In genomic region chr6:131042664-131043063, GRCh38 we compare ENCODE assay signal across 25 cellular contexts. TPM values are rescaled to one million over a fixed set of nuclear protein-coding genes. Genes with fewer than 3 reads are reported as not detected.
DNase-seq lines count a peak whose midpoint lies in the region; ATAC-seq and TF ChIP-seq lines count a peak whose summit lies in the region.
"Had no signal": no experiment of that assay in that cellular context is flagged by ENCODE, and none has a peak within 500 bp of the region (broad histone marks: within the 10 kb centered on the region; RNA-seq: fewer than 3 reads in every experiment).

No MANE protein-coding gene starts in this region.

- in situ Hi-C loops in GM23248 (cut with MboI) (no loop called here), GM13977 (cut with MboI; ENCODE audit: low pct_unique_long_range_greater_than_20kb, low sequenced_read_pairs, unreplicated experiment) (no loop called here)

- H2AFZ ChIP-seq in GM23248 = peak overlapping the region; percentile 15; the same call in 1 of the 2 replicates
- no peak overlapping the region for H2AFZ ChIP-seq in smooth muscle cell (ENCODE audit: low read depth)

- DNase-seq in GM23248 (peak; percentile 48), dorsolateral prefrontal cortex (no peak), left ventricle myocardium superior (peak; percentile 36), smooth muscle cell (lab: John Stamatoyannopoulos, UW; ENCODE audit: unreplicated experiment) (no peak), DMS114 treated with DMSO at 0.1 percent for 48 hours (lab: John Stamatoyannopoulos, UW; ENCODE audit: unreplicated experiment) (no peak), GM13977 (ENCODE audit: low spot score) (no peak), NCI-H82 treated with DMSO at 0.1 percent for 48 hours (lab: John Stamatoyannopoulos, UW; ENCODE audit: unreplicated experiment) (no peak)
- DNase-seq: activated CD4-positive, alpha-beta T cell treated with anti-CD3 and anti-CD28 coated beads for 48 hours; activated CD8-positive, alpha-beta memory T cell treated with anti-CD3 and anti-CD28 coated beads for 24 hours; activated effector memory CD4-positive, alpha-beta T cell treated with Interleukin-2 at 50 U/mL for 16 hours; Calu3; cerebellar nuclear complex; DND-41; effector CD8-positive, alpha-beta T cell; Karpas-422; naive thymus-derived CD8-positive, alpha-beta T cell; NCI-H1436; NCI-H345; NCI-H82; stimulated activated CD4-positive, alpha-beta T cell treated with anti-CD3 and anti-CD28 coated beads, Interleukin-4, amount 100 ng/mL, for 24 hours; upper lobe of right lung had no signal

- H3K4me1 ChIP-seq in GM23248 (ENCODE audit: insufficient read depth) (peaks cover 43% of the 10 kb centered on the region), smooth muscle cell (ENCODE audit: low read depth) (no peaks in the 10 kb centered on the region)

- WGBS in GM23248 (ENCODE audit: low coverage in 1 of 2, low lambda C conversion rate in 2 of 2, missing lambda C conversion rate in 2 of 2), 2 experiments = 9 to 12% methylated on average over 2 of the region's 2 CpGs
- WGBS in smooth muscle cell (ENCODE audit: low lambda C conversion rate) = 24% methylated on average over 2 of the region's 2 CpGs

- ATAC-seq in left ventricle myocardium superior (peak; percentile 81), GM19452 (IDR thresholded peaks at IDR 0.05; ENCODE audit: unreplicated experiment) (no peak)
- ATAC-seq: HepG2; naive thymus-derived CD8-positive, alpha-beta T cell; stimulated activated memory B cell treated with anti-CD40 and anti-IgM and Interleukin-4, amounts not matched to agents 10 μg/mL and 1 μg/mL and 100 μg/mL, for 72 hours; upper lobe of right lung had no signal

- peaks cover 86% of the 10 kb centered on the region for H3K79me2 ChIP-seq in GM23248 (ENCODE audit: insufficient read depth)
- H3K79me2 ChIP-seq in smooth muscle cell (ENCODE audit: low read depth) = peaks cover 64% of the 10 kb centered on the region

- no peaks in the 10 kb centered on the region for H3K9me3 ChIP-seq in GM23248 (ENCODE audit: low read depth)
- no peaks in the 10 kb centered on the region for H3K9me3 ChIP-seq in smooth muscle cell (replicated peaks; ENCODE audit: low read depth)
- H3K9me3 ChIP-seq: upper lobe of right lung had no signal

- H3K4me2 ChIP-seq in GM23248 (ENCODE audit: unreplicated experiment) = peak overlapping the region; percentile 51
- H3K4me2 ChIP-seq in smooth muscle cell = peak overlapping the region; percentile 57

- H3K27me3 ChIP-seq in GM23248 (replicated peaks; ENCODE audit: insufficient read depth) = no peaks in the 10 kb centered on the region
- H3K27me3 ChIP-seq in dorsolateral prefrontal cortex = no peaks in the 10 kb centered on the region
- H3K27me3 ChIP-seq in smooth muscle cell (ENCODE audit: low read depth) = no peaks in the 10 kb centered on the region
- H3K27me3 ChIP-seq: upper lobe of right lung had no signal

- H3K9me2 ChIP-seq in GM23248 (ENCODE audit: insufficient read depth) = no peaks in the 10 kb centered on the region

- H3K27ac ChIP-seq in GM23248 (peak overlapping the region; percentile 12), dorsolateral prefrontal cortex (peak overlapping the region in 38 of 59 donors; percentile 0 to 69 (median 28)), smooth muscle cell (ENCODE audit: low read depth) (no peak overlapping the region)
- H3K27ac ChIP-seq: upper lobe of right lung, VCaP had no signal

- H3K4me3 ChIP-seq in GM23248 (no peak overlapping the region), dorsolateral prefrontal cortex (no peak overlapping the region), smooth muscle cell (no peak overlapping the region)
- H3K4me3 ChIP-seq: upper lobe of right lung had no signal

- intact Hi-C loops in dorsolateral prefrontal cortex (cut with DNase I) = no loop called here
- intact Hi-C loops in left ventricle myocardium superior (cut with micrococcal nuclease) = no loop called here

- no peaks in the 10 kb centered on the region for H3K36me3 ChIP-seq in GM23248 (ENCODE audit: low read depth)
- H3K36me3 ChIP-seq in smooth muscle cell (ENCODE audit: low read depth) = no peaks in the 10 kb centered on the region
- H3K36me3 ChIP-seq: upper lobe of right lung had no signal

- TF ChIP-seq CTCF in dorsolateral prefrontal cortex (IDR thresholded peaks at IDR 0.05 in 54 of 56, conservative IDR thresholded peaks at IDR 0.05 in 2 of 56; ENCODE audit: low read depth in 1 of 56, partially characterized antibody in 56 of 56) (no peak), smooth muscle cell (IDR thresholded peaks at IDR 0.05; ENCODE audit: borderline replicate concordance, insufficient read depth, poor library complexity, severe bottlenecking) (no peak), GM13977 (IDR thresholded peaks at IDR 0.05; ENCODE audit: extremely low read depth, insufficient read depth, missing control alignments) (no peak)

- H3K9ac ChIP-seq in GM23248 = no peak overlapping the region
- no peak overlapping the region for H3K9ac ChIP-seq in smooth muscle cell (ENCODE audit: low read depth)

- H4K20me1 ChIP-seq in GM23248 (ENCODE audit: insufficient read depth) (no peaks in the 10 kb centered on the region), smooth muscle cell (ENCODE audit: low read depth) (peaks cover 51% of the 10 kb centered on the region)

- H3F3A ChIP-seq in GM23248 (ENCODE audit: insufficient read depth) = peaks cover 37% of the 10 kb centered on the region
- H3F3A ChIP-seq in smooth muscle cell (ENCODE audit: low read depth) = no peaks in the 10 kb centered on the region

RNA-seq across cellular contexts. Expression of gene EPB41L2, which starts 20.4 kb away (rescaled TPM):
- total RNA-seq in GM23248 (2014; rRNA removed; shearing (Covaris generic)) = 23.2 and 31.9 TPM in 2 replicates
- polyA plus RNA-seq in GM23248 (2016; fragmentation: Nextera tagmentation; extraction: Ambion mirVana) = 27.8 and 31.3 TPM in 2 replicates
- total RNA-seq in dorsolateral prefrontal cortex = 100 to 1,000 TPM; 223 to 458 (median 339) TPM
- 91.8 TPM for total RNA-seq in left ventricle myocardium superior
- total RNA-seq in smooth muscle cell = 44.6 and 52.9 TPM in 2 replicates
- polyA plus RNA-seq in smooth muscle cell = 40.2 and 44.2 TPM in 2 replicates

Comparison
In these comparisons a context has a peak if more than half of its experiments do, and no peak if none do; other contexts are left out.
1. DNase-seq: peak in GM23248 (single experiment) and left ventricle myocardium superior (single experiment); none in dorsolateral prefrontal cortex (0 of 10), smooth muscle cell (single experiment), DMS114 treated with DMSO at 0.1 percent for 48 hours (single experiment), GM13977 (single experiment) and NCI-H82 treated with DMSO at 0.1 percent for 48 hours (single experiment).